Comparison of ENCODE assay signal across 8 cellular contexts in the genomic region with DNA sequence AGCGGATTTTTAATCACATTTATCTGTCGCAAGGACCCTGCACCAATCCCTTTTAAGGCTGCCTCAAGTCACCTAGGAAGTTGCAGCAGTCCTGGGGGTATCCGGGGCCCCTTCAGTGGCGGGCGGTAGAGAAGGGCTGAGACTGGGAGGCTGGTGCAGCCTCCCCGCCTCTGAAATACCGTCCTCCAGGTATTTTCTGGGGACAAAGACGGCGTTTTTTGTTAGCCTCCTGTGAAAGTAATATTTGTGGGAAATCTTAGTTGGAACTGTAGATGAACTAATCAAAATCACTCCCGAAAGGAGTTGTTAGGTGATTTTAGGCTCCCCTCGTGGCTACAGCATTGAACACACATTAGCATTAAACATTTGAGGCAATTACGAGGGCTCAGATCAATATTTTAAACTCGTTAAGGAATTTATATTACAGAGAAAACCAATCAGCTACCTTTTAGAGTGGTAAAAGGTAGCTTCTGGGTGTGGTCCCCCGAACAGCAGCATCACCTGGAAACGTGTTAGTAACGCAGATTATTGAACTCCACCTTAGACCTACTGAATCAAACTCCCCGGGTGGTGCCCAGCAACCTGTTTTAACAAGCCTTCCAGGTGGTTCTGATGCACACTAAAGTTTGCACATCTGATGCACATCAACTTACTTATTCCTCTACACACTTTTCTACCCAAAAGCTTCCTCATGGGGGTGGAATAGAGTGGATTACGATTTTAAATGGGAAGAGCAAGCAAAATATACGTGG.
DNase-seq lines count a peak whose midpoint lies in the region; ATAC-seq and TF ChIP-seq lines count a peak whose summit lies in the region.

No MANE protein-coding gene starts in this region.

- no peak overlapping the region for H3K27ac ChIP-seq in duodenal mucosa (ENCODE audit: low read depth, low read length)
- H3K27ac ChIP-seq in muscle layer of duodenum (ENCODE audit: low read length): peak overlapping the region; percentile 88

- H3K9me3 ChIP-seq in HAP-1 (no peaks in the 10 kb centered on the region), duodenal mucosa (ENCODE audit: control insufficient read depth in 1 of 2, low read length in 2 of 2) (no peaks in the 10 kb centered on the region), muscle layer of duodenum (ENCODE audit: control insufficient read depth in 1 of 2, low read length in 2 of 2) (no peaks in the 10 kb centered on the region)

- in situ Hi-C loops in HAP-1 (cut with MboI; ENCODE audit: low sequenced_read_pairs): no loop called here

- DNase-seq in GM06990 (ENCODE audit: extremely low read depth, insufficient read length): no peak
- DNase-seq in HAP-1 (ENCODE audit: low spot score in 2 of 2): no peak
- DNase-seq in NCI-H345 (lab: John Stamatoyannopoulos, UW): peak; percentile 42
- DNase-seq in SIG-M5 treated with dmso at 0.1 percent for 504 hours (lab: John Stamatoyannopoulos, UW; ENCODE audit: unreplicated experiment): no peak
- DNase-seq in MV-4-11 (lab: John Stamatoyannopoulos, UW): no peak

- TF ChIP-seq CTCF in GM06990 (IDR thresholded peaks at IDR 0.05; ENCODE audit: insufficient read depth, low read length, poor library complexity, severe bottlenecking): no peak

- H3K4me1 ChIP-seq in HAP-1: peaks cover 6% of the 10 kb centered on the region; the same call in 1 of the 2 replicates
- peaks cover 11 to 14% of the 10 kb centered on the region in 2 donors for H3K4me1 ChIP-seq in duodenal mucosa (ENCODE audit: control insufficient read depth in 1 of 2, insufficient read depth in 2 of 2, low read length in 2 of 2)
- H3K4me1 ChIP-seq in muscle layer of duodenum (ENCODE audit: control insufficient read depth in 1 of 2, insufficient read depth in 2 of 2, low read length in 2 of 2): peaks cover 0 to 9% of the 10 kb centered on the region in 2 donors

- no peak for ATAC-seq in HG03565 (IDR thresholded peaks at IDR 0.05; ENCODE audit: unreplicated experiment)

- no peaks in the 10 kb centered on the region for H3K36me3 ChIP-seq in GM06990 (ENCODE audit: control insufficient read depth, insufficient read depth, low read length)
- no peaks in the 10 kb centered on the region for H3K36me3 ChIP-seq in HAP-1 (replicated peaks)
- H3K36me3 ChIP-seq in duodenal mucosa (ENCODE audit: control insufficient read depth in 1 of 2, insufficient read depth in 2 of 2, low read length in 2 of 2): no peaks in the 10 kb centered on the region
- H3K36me3 ChIP-seq in muscle layer of duodenum (ENCODE audit: control insufficient read depth in 1 of 2, insufficient read depth in 2 of 2, low read length in 2 of 2): no peaks in the 10 kb centered on the region

- H3K27me3 ChIP-seq in GM06990 (replicated peaks; ENCODE audit: control insufficient read depth, insufficient read depth, low read length) (no peaks in the 10 kb centered on the region), HAP-1 (ENCODE audit: low read depth) (no peaks in the 10 kb centered on the region), duodenal mucosa (ENCODE audit: control insufficient read depth in 1 of 2, insufficient read depth in 2 of 2, low read length in 2 of 2) (no peaks in the 10 kb centered on the region), muscle layer of duodenum (ENCODE audit: low read depth, low read length) (no peaks in the 10 kb centered on the region)

- peak overlapping the region; percentile 91 for H3K4me3 ChIP-seq in GM06990 (replicated peaks; ENCODE audit: low read depth, low read length)
- peak overlapping the region; percentile 96 for H3K4me3 ChIP-seq in HAP-1
- peak overlapping the region; percentile 93 to 97 for H3K4me3 ChIP-seq in duodenal mucosa (ENCODE audit: low read depth in 1 of 2, low read length in 2 of 2)
- peak overlapping the region; percentile 81 to 86 for H3K4me3 ChIP-seq in muscle layer of duodenum (ENCODE audit: low read depth in 1 of 2, low read length in 2 of 2)

- H3K9ac ChIP-seq in duodenal mucosa (ENCODE audit: low read depth in 1 of 2, low read length in 2 of 2): peak overlapping the region; percentile 78 to 89
